ENCODE assay signal across 16 cellular contexts in the genomic region with DNA sequence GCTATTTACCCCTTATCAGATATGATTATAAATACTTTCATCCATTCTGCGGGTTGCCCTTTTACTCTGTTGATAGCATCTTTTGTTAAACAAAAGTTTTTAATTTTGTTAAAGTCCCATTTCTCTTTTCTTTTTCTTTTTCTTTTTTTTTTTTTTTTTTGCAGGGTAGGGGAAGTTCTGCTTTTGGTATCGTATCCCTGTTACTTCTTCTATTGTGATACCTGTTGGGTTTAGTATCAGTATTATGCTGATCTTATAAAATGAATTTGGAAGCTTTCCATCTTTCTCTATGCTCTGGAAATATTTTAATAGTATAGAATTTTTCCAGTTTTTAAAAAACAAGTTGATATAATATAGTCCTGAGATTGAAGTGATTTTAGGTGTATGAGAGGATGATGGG.
DNase-seq lines count a peak whose midpoint lies in the region; ATAC-seq and TF ChIP-seq lines count a peak whose summit lies in the region.
"Had no signal": no experiment of that assay in that cellular context is flagged by ENCODE, and none has a peak within 500 bp of the region (broad histone marks: within the 10 kb centered on the region; RNA-seq: fewer than 3 reads in every experiment).

No MANE protein-coding gene starts in this region.

- no peak overlapping the region for H3K27ac ChIP-seq in BLaER1
- H3K27ac ChIP-seq: C4-2B, GM23248 had no signal

- H3K27me3 ChIP-seq in BLaER1 (no peaks in the 10 kb centered on the region), Loucy (ENCODE audit: insufficient read depth, low read length, poor library complexity, severe bottlenecking) (no peaks in the 10 kb centered on the region)

- H4K20me1 ChIP-seq in BLaER1 (peaks cover 100% of the 10 kb centered on the region), Loucy (ENCODE audit: insufficient read depth, low read length, poor library complexity, severe bottlenecking) (peaks cover 88% of the 10 kb centered on the region)

- DNase-seq in memory B cell (ENCODE audit: low spot score in 2 of 2) (no peak), D341Med (ENCODE audit: low spot score) (no peak), GM10248 (ENCODE audit: extremely low spot score) (no peak), GM19240 (ENCODE audit: insufficient read length, low spot score) (no peak)
- DNase-seq: 8988T; CD4-positive, CD25-positive, alpha-beta regulatory T cell; CD8-positive, alpha-beta T cell; DMS53; DMS79 treated with DMSO at 0.1 percent for 48 hours; GM23248; H9 had no signal

- no peaks in the 10 kb centered on the region for H3K27me3 Mint-ChIP-seq in memory B cell
- H3K27me3 Mint-ChIP-seq: CD4-positive, CD25-positive, alpha-beta regulatory T cell had no signal

- no peak overlapping the region for H3K9ac ChIP-seq in BLaER1
- H3K9ac ChIP-seq in Loucy (ENCODE audit: low read depth, low read length, poor library complexity, severe bottlenecking): no peak overlapping the region
- H3K9ac ChIP-seq: GM23248 had no signal

- POLR2A ChIA-PET in GM10248 (lab: Yijun Ruan, JAX): no interaction called here

- H3K4me1 Mint-ChIP-seq in memory B cell: peaks cover 50% of the 10 kb centered on the region

- no peaks in the 10 kb centered on the region for H3F3A ChIP-seq in Loucy (ENCODE audit: low read depth)

- no peak for TF ChIP-seq CTCF in Loucy (conservative IDR thresholded peaks at IDR 0.05; ENCODE audit: low read length)
- TF ChIP-seq CTCF in GM10248 (IDR thresholded peaks at IDR 0.05; ENCODE audit: control extremely low read depth, extremely low read depth, low read depth, missing control alignments): no peak

- peaks cover 97% of the 10 kb centered on the region for H3K79me2 ChIP-seq in Loucy (ENCODE audit: insufficient read depth, low read length)

- H3K4me2 ChIP-seq in BLaER1 (peak overlapping the region; percentile 94), Loucy (ENCODE audit: low read depth, low read length, poor library complexity, severe bottlenecking) (peak overlapping the region; percentile 56)

- peaks cover 23% of the 10 kb centered on the region for H3K36me3 Mint-ChIP-seq in memory B cell

- H3K9me3 Mint-ChIP-seq in memory B cell: no peaks in the 10 kb centered on the region
- H3K9me3 Mint-ChIP-seq: CD4-positive, CD25-positive, alpha-beta regulatory T cell; CD8-positive, alpha-beta T cell; H9 had no signal

- H3K27ac Mint-ChIP-seq in memory B cell: no peak overlapping the region
- H3K27ac Mint-ChIP-seq: CD4-positive, CD25-positive, alpha-beta regulatory T cell; CD8-positive, alpha-beta T cell; H9 had no signal

- H3K4me1 ChIP-seq in BLaER1: peaks cover 62% of the 10 kb centered on the region
- H3K4me1 ChIP-seq in Loucy (ENCODE audit: insufficient read depth, low read length, poor library complexity, severe bottlenecking): peaks cover 64% of the 10 kb centered on the region

- peaks cover 81% of the 10 kb centered on the region for H3K36me3 ChIP-seq in BLaER1
- peaks cover 4% of the 10 kb centered on the region; the same call in 1 of the 2 replicates for H3K36me3 ChIP-seq in Loucy (ENCODE audit: insufficient read depth, low read length)

- no peak overlapping the region for H2AFZ ChIP-seq in Loucy (ENCODE audit: low read length)
- H2AFZ ChIP-seq: GM23248 had no signal

- ATAC-seq in memory B cell (ENCODE audit: low read depth) (peak; percentile 46), SK-N-SH treated with all-trans-retinoic acid at 6 μM for 48 hours (no peak)
- ATAC-seq: CD8-positive, alpha-beta T cell; HCT116 had no signal

- H3K4me3 ChIP-seq in BLaER1: no peak overlapping the region
- H3K4me3 ChIP-seq in Loucy (ENCODE audit: low read length, poor library complexity, severe bottlenecking): no peak overlapping the region
- H3K4me3 ChIP-seq: GM23248 had no signal

- no peak overlapping the region for H3K4me3 Mint-ChIP-seq in memory B cell
- H3K4me3 Mint-ChIP-seq: CD4-positive, CD25-positive, alpha-beta regulatory T cell; CD8-positive, alpha-beta T cell; H9 had no signal

- H3K9me3 ChIP-seq in BLaER1: no peaks in the 10 kb centered on the region
- no peaks in the 10 kb centered on the region for H3K9me3 ChIP-seq in Loucy (ENCODE audit: insufficient read depth, low read depth, low read length)

- CTCF ChIA-PET in GM10248 (lab: Yijun Ruan, JAX): interaction anchor here (1.2 to 1.7 kb wide), 3 partner anchors 10 to 290 kb away, joined by 3 to 4 read pairs (median 3); no protein-coding TSS in a partner anchor

- no peaks in the 10 kb centered on the region for H3K9me2 ChIP-seq in Loucy (replicated peaks; ENCODE audit: low read depth, low read length)

TF ChIP-seq in SK-N-SH treated with all-trans-retinoic acid at 6 μM for 48 hours, 23 proteins besides CTCF, POLR2A, EP300 and RAD21:
- TF ChIP-seq ESRRG (CRISPR knock-in tag; IDR thresholded peaks at IDR 0.05): no peak
- TF ChIP-seq TCF4 (CRISPR knock-in tag; IDR thresholded peaks at IDR 0.05; ENCODE audit: borderline replicate concordance): no peak
- TF ChIP-seq PPARA (CRISPR knock-in tag; IDR thresholded peaks at IDR 0.05; ENCODE audit: borderline replicate concordance): no peak
- TF ChIP-seq GLIS3 (CRISPR knock-in tag; IDR thresholded peaks at IDR 0.05): no peak
- no peak for TF ChIP-seq OSR1 (CRISPR knock-in tag; IDR thresholded peaks at IDR 0.05)
- no peak for TF ChIP-seq SNAI2 (CRISPR knock-in tag; IDR thresholded peaks at IDR 0.05)
- TF ChIP-seq RARB (CRISPR knock-in tag; IDR thresholded peaks at IDR 0.05): no peak
- TF ChIP-seq ZFP3 (CRISPR knock-in tag; IDR thresholded peaks at IDR 0.05): no peak
- TF ChIP-seq ISL1 (CRISPR knock-in tag; IDR thresholded peaks at IDR 0.05): no peak
- TF ChIP-seq BACH2 (CRISPR knock-in tag; IDR thresholded peaks at IDR 0.05; ENCODE audit: borderline replicate concordance): no peak
- TF ChIP-seq TOX (CRISPR knock-in tag; IDR thresholded peaks at IDR 0.05; ENCODE audit: borderline replicate concordance): no peak
- TF ChIP-seq PATZ1 (CRISPR knock-in tag; IDR thresholded peaks at IDR 0.05; ENCODE audit: borderline replicate concordance): no peak
- TF ChIP-seq ZNF565 (CRISPR knock-in tag; conservative IDR thresholded peaks at IDR 0.05; ENCODE audit: low read depth): no peak
- TF ChIP-seq ZNF8 (CRISPR knock-in tag; IDR thresholded peaks at IDR 0.05): no peak
- TF ChIP-seq, protein P1, sequence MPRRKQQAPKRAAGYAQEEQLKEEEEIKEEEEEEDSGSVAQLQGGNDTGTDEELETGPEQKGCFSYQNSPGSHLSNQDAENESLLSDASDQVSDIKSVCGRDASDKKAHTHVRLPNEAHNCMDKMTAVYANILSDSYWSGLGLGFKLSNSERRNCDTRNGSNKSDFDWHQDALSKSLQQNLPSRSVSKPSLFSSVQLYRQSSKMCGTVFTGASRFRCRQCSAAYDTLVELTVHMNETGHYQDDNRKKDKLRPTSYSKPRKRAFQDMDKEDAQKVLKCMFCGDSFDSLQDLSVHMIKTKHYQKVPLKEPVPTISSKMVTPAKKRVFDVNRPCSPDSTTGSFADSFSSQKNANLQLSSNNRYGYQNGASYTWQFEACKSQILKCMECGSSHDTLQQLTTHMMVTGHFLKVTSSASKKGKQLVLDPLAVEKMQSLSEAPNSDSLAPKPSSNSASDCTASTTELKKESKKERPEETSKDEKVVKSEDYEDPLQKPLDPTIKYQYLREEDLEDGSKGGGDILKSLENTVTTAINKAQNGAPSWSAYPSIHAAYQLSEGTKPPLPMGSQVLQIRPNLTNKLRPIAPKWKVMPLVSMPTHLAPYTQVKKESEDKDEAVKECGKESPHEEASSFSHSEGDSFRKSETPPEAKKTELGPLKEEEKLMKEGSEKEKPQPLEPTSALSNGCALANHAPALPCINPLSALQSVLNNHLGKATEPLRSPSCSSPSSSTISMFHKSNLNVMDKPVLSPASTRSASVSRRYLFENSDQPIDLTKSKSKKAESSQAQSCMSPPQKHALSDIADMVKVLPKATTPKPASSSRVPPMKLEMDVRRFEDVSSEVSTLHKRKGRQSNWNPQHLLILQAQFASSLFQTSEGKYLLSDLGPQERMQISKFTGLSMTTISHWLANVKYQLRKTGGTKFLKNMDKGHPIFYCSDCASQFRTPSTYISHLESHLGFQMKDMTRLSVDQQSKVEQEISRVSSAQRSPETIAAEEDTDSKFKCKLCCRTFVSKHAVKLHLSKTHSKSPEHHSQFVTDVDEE (CRISPR knock-in tag; IDR thresholded peaks at IDR 0.05): no peak
- TF ChIP-seq, protein P2, sequence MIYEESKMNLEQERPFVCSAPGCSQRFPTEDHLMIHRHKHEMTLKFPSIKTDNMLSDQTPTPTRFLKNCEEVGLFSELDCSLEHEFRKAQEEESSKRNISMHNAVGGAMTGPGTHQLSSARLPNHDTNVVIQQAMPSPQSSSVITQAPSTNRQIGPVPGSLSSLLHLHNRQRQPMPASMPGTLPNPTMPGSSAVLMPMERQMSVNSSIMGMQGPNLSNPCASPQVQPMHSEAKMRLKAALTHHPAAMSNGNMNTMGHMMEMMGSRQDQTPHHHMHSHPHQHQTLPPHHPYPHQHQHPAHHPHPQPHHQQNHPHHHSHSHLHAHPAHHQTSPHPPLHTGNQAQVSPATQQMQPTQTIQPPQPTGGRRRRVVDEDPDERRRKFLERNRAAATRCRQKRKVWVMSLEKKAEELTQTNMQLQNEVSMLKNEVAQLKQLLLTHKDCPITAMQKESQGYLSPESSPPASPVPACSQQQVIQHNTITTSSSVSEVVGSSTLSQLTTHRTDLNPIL (CRISPR knock-in tag; IDR thresholded peaks at IDR 0.05; ENCODE audit: low read depth): no peak
